In the genomic region with DNA sequence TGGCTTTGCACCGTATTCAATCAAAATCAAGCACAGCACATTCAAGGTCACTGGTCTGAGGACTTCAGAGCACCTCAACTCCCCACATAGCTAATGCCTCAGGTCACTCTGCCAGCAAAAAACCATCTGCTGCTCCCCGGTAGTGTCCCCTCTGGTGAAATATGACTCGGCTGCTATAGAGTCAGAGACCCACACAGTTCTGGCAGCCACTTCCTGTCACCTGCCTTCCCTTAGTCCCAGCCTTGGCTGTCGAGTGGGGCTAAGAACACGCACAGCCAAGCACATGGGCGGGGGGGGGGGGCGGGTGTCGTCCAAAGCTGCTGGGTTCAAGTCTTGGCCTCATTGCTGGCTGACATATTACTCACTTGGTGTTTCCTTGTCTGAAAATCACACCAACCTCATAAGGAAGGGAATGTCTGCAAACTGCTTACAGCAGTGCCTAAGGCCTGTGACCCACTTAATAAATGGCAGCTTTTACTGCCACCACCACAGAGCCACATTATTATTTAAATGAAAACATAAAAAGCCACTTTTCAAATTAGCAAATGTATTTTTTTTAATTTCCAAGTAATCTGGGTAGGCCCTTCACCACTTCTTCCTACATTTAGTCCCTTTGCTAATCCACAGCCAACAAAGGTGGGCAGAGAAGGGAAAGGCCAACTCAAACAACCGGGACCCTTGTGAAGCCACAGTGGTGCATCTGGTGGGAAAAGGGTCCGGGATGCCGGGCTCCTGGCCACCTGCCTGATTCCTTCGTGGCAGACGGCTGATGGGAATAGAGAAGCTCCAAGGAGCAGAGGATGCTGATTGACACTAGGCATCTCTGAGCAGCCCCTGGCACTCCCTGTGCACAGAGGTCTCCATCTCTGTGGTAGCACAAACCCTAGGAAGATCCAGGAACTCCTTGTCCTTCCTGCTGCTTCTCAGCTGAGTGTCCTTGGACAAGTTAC, we compare ENCODE assay signal across 9 cellular contexts. TPM values are rescaled to one million over a fixed set of nuclear protein-coding genes. Genes with fewer than 3 reads are reported as not detected.
A peak's percentile ranks its signal among the peaks of the same experiment; 100 is the strongest.
DNase-seq lines count a peak whose midpoint lies in the region; ATAC-seq lines count a peak whose summit lies in the region.
"Had no signal": no experiment of that assay in that cellular context is flagged by ENCODE, and none has a peak within 500 bp of the region (broad histone marks: within the 10 kb centered on the region; RNA-seq: fewer than 3 reads in every experiment).

No MANE protein-coding gene starts in this region.

- peaks cover 24% of the 10 kb centered on the region for H3K4me1 Mint-ChIP-seq in activated naive CD4-positive, alpha-beta T cell treated with anti-CD3 and anti-CD28 coated beads, Interleukin-2, amount 50 U/mL, for 24 hours

- H3K36me3 Mint-ChIP-seq in activated naive CD4-positive, alpha-beta T cell treated with anti-CD3 and anti-CD28 coated beads, Interleukin-2, amount 50 U/mL, for 24 hours = peaks cover 48% of the 10 kb centered on the region

- H3K4me3 Mint-ChIP-seq in activated naive CD4-positive, alpha-beta T cell treated with anti-CD3 and anti-CD28 coated beads, Interleukin-2, amount 50 U/mL, for 24 hours = peak overlapping the region; percentile 15

- DNase-seq in NCI-H510A (lab: John Stamatoyannopoulos, UW) (peak; percentile 43), NCI-H187 treated with DMSO at 0.1 percent for 48 hours (lab: John Stamatoyannopoulos, UW) (no peak), mucosa of gallbladder (ENCODE audit: low spot score) (no peak)
- peak; percentile 15 for DNase-seq in stimulated activated CD8-positive, alpha-beta memory T cell treated with anti-CD3 and anti-CD28 coated beads, Interleukin-12 subunit alpha, Interleukin-12 subunit beta, amount 100 ng/mL, for 1 hour (ENCODE audit: low read depth)
- DNase-seq: foreskin keratinocyte had no signal

- ATAC-seq in GM21786 (IDR thresholded peaks at IDR 0.05; ENCODE audit: unreplicated experiment) (peak; percentile 48), GM19324 (IDR thresholded peaks at IDR 0.05; ENCODE audit: low FRiP score, unreplicated experiment) (no peak), GM18867 (IDR thresholded peaks at IDR 0.05; ENCODE audit: unreplicated experiment) (no peak)
- ATAC-seq: foreskin keratinocyte had no signal

- peaks cover 4% of the 10 kb centered on the region for H3K9me3 Mint-ChIP-seq in activated naive CD4-positive, alpha-beta T cell treated with anti-CD3 and anti-CD28 coated beads, Interleukin-2, amount 50 U/mL, for 24 hours

- no peak overlapping the region for H3K27ac Mint-ChIP-seq in activated naive CD4-positive, alpha-beta T cell treated with anti-CD3 and anti-CD28 coated beads, Interleukin-2, amount 50 U/mL, for 24 hours

- H3K27me3 Mint-ChIP-seq in activated naive CD4-positive, alpha-beta T cell treated with anti-CD3 and anti-CD28 coated beads, Interleukin-2, amount 50 U/mL, for 24 hours = no peaks in the 10 kb centered on the region

RNA-seq across cellular contexts. Expression of a gene that starts 37.3 kb away (rescaled TPM):
- total RNA-seq in mucosa of gallbladder = 23.1 TPM

RNA-seq across cellular contexts. Expression of a gene that starts 37.7 kb away (rescaled TPM):
- 64.0 TPM for total RNA-seq in mucosa of gallbladder

Comparison
In these comparisons a context has a peak if more than half of its experiments do, and no peak if none do; other contexts are left out.
1. DNase-seq: peak in NCI-H510A (single experiment) and stimulated activated CD8-positive, alpha-beta memory T cell treated with anti-CD3 and anti-CD28 coated beads, Interleukin-12 subunit alpha, Interleukin-12 subunit beta, amount 100 ng/mL, for 1 hour (single experiment); none in NCI-H187 treated with DMSO at 0.1 percent for 48 hours (single experiment) and mucosa of gallbladder (single experiment).